ENCODE assay signal across 1 cellular context in the genomic region with DNA sequence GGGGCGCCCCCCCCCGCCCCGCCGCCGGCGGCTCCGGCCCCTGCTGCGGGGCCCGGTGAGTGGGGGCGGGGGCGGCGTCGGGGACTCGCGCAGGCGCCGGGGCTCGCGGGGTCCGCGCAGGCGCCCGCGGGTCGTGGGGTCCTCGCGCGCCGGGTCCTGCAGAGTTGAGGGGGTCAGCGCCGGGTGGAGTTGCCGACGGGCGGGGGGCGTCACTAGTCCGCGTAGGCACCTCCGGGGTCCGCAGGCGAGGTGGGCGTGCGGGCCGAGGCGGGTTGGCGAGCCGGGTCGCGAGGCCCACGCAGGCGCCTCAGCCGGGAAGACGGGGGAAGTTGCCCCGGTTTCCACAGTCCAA.
TF ChIP-seq lines count a peak whose summit lies in the region.

No MANE protein-coding gene starts in this region.

TF ChIP-seq in GM12878, 131 proteins besides CTCF, POLR2A, EP300 and RAD21:
- no peak for TF ChIP-seq SMC3 (IDR thresholded peaks at IDR 0.05; ENCODE audit: borderline replicate concordance, low read length)
- TF ChIP-seq, protein P1, sequence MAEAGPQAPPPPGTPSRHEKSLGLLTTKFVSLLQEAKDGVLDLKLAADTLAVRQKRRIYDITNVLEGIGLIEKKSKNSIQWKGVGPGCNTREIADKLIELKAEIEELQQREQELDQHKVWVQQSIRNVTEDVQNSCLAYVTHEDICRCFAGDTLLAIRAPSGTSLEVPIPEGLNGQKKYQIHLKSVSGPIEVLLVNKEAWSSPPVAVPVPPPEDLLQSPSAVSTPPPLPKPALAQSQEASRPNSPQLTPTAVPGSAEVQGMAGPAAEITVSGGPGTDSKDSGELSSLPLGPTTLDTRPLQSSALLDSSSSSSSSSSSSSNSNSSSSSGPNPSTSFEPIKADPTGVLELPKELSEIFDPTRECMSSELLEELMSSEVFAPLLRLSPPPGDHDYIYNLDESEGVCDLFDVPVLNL (IDR thresholded peaks at IDR 0.05; ENCODE audit: low read depth, low read length): no peak
- TF ChIP-seq, protein P2, sequence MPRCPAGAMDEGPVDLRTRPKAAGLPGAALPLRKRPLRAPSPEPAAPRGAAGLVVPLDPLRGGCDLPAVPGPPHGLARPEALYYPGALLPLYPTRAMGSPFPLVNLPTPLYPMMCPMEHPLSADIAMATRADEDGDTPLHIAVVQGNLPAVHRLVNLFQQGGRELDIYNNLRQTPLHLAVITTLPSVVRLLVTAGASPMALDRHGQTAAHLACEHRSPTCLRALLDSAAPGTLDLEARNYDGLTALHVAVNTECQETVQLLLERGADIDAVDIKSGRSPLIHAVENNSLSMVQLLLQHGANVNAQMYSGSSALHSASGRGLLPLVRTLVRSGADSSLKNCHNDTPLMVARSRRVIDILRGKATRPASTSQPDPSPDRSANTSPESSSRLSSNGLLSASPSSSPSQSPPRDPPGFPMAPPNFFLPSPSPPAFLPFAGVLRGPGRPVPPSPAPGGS (IDR thresholded peaks at IDR 0.05; ENCODE audit: borderline replicate concordance, insufficient read depth, low read depth, low read length, poor library complexity, severe bottlenecking): no peak
- TF ChIP-seq BHLHE40 (IDR thresholded peaks at IDR 0.05; ENCODE audit: borderline replicate concordance in 1 of 2, low read depth in 2 of 2, low read length in 1 of 2): no peak
- peak; percentile 85 for TF ChIP-seq BACH1 (IDR thresholded peaks at IDR 0.05; ENCODE audit: borderline replicate concordance)
- no peak for TF ChIP-seq NFYA (IDR thresholded peaks at IDR 0.05; ENCODE audit: borderline replicate concordance, low read depth, low read length)
- no peak for TF ChIP-seq NFXL1 (IDR thresholded peaks at IDR 0.05; ENCODE audit: borderline replicate concordance)
- no peak for TF ChIP-seq ZNF24 (IDR thresholded peaks at IDR 0.05)
- 0 out of 3 replicates have a peak, but pooled peaks of 1 of the 2 experiments have one; percentile 32 for TF ChIP-seq EGR1 (IDR thresholded peaks at IDR 0.05; ENCODE audit: borderline replicate concordance in 1 of 2, low read depth in 2 of 2, low read length in 2 of 2)
- TF ChIP-seq KAT2A (conservative IDR thresholded peaks at IDR 0.05; ENCODE audit: control insufficient read depth, low read depth, low read length): no peak
- TF ChIP-seq WRNIP1 (IDR thresholded peaks at IDR 0.05; ENCODE audit: borderline replicate concordance, low read depth, low read length): no peak
- no peak for TF ChIP-seq BMI1 (IDR thresholded peaks at IDR 0.05; ENCODE audit: borderline replicate concordance)
- peak; percentile 39; the same call in 1 of the 2 replicates for TF ChIP-seq NRF1 (conservative IDR thresholded peaks at IDR 0.05; ENCODE audit: low read depth, low read length)
- no peak for TF ChIP-seq FOXK2 (IDR thresholded peaks at IDR 0.05)
- no peak for TF ChIP-seq PML (IDR thresholded peaks at IDR 0.05; ENCODE audit: low read length)
- no peak for TF ChIP-seq STAT1 (conservative IDR thresholded peaks at IDR 0.05)
- TF ChIP-seq CBX5 (IDR thresholded peaks at IDR 0.05; ENCODE audit: low read depth): no peak
- TF ChIP-seq, protein P3, sequence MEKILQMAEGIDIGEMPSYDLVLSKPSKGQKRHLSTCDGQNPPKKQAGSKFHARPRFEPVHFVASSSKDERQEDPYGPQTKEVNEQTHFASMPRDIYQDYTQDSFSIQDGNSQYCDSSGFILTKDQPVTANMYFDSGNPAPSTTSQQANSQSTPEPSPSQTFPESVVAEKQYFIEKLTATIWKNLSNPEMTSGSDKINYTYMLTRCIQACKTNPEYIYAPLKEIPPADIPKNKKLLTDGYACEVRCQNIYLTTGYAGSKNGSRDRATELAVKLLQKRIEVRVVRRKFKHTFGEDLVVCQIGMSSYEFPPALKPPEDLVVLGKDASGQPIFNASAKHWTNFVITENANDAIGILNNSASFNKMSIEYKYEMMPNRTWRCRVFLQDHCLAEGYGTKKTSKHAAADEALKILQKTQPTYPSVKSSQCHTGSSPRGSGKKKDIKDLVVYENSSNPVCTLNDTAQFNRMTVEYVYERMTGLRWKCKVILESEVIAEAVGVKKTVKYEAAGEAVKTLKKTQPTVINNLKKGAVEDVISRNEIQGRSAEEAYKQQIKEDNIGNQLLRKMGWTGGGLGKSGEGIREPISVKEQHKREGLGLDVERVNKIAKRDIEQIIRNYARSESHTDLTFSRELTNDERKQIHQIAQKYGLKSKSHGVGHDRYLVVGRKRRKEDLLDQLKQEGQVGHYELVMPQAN (conservative IDR thresholded peaks at IDR 0.05): no peak
- TF ChIP-seq, protein P4, sequence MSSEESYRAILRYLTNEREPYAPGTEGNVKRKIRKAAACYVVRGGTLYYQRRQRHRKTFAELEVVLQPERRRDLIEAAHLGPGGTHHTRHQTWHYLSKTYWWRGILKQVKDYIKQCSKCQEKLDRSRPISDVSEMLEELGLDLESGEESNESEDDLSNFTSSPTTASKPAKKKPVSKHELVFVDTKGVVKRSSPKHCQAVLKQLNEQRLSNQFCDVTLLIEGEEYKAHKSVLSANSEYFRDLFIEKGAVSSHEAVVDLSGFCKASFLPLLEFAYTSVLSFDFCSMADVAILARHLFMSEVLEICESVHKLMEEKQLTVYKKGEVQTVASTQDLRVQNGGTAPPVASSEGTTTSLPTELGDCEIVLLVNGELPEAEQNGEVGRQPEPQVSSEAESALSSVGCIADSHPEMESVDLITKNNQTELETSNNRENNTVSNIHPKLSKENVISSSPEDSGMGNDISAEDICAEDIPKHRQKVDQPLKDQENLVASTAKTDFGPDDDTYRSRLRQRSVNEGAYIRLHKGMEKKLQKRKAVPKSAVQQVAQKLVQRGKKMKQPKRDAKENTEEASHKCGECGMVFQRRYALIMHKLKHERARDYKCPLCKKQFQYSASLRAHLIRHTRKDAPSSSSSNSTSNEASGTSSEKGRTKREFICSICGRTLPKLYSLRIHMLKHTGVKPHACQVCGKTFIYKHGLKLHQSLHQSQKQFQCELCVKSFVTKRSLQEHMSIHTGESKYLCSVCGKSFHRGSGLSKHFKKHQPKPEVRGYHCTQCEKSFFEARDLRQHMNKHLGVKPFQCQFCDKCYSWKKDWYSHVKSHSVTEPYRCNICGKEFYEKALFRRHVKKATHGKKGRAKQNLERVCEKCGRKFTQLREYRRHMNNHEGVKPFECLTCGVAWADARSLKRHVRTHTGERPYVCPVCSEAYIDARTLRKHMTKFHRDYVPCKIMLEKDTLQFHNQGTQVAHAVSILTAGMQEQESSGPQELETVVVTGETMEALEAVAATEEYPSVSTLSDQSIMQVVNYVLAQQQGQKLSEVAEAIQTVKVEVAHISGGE (CRISPR knock-in tag; IDR thresholded peaks at IDR 0.05): no peak
- no peak for TF ChIP-seq MYB (IDR thresholded peaks at IDR 0.05; ENCODE audit: borderline replicate concordance, low read depth, low read length)
- TF ChIP-seq, protein P5, sequence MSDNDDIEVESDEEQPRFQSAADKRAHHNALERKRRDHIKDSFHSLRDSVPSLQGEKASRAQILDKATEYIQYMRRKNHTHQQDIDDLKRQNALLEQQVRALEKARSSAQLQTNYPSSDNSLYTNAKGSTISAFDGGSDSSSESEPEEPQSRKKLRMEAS (IDR thresholded peaks at IDR 0.05; ENCODE audit: low read depth, low read length): peak; percentile 29; the same call in 1 of the 2 replicates
- peak; percentile 26; the same call in 1 of the 2 replicates for TF ChIP-seq SMARCA5 (IDR thresholded peaks at IDR 0.05)
- TF ChIP-seq STAT3 (IDR thresholded peaks at IDR 0.05; ENCODE audit: low read depth, low read length): no peak
- TF ChIP-seq NR2C1 (IDR thresholded peaks at IDR 0.05): 0 out of 2 replicates have a peak, but pooled peaks have one; percentile 9
- TF ChIP-seq, protein P6, sequence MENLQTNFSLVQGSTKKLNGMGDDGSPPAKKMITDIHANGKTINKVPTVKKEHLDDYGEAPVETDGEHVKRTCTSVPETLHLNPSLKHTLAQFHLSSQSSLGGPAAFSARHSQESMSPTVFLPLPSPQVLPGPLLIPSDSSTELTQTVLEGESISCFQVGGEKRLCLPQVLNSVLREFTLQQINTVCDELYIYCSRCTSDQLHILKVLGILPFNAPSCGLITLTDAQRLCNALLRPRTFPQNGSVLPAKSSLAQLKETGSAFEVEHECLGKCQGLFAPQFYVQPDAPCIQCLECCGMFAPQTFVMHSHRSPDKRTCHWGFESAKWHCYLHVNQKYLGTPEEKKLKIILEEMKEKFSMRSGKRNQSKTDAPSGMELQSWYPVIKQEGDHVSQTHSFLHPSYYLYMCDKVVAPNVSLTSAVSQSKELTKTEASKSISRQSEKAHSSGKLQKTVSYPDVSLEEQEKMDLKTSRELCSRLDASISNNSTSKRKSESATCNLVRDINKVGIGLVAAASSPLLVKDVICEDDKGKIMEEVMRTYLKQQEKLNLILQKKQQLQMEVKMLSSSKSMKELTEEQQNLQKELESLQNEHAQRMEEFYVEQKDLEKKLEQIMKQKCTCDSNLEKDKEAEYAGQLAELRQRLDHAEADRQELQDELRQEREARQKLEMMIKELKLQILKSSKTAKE (IDR thresholded peaks at IDR 0.05; ENCODE audit: low read depth, poor library complexity, severe bottlenecking): no peak
- no peak for TF ChIP-seq SREBF1 (IDR thresholded peaks at IDR 0.05; ENCODE audit: low read length)
- TF ChIP-seq, protein P7, sequence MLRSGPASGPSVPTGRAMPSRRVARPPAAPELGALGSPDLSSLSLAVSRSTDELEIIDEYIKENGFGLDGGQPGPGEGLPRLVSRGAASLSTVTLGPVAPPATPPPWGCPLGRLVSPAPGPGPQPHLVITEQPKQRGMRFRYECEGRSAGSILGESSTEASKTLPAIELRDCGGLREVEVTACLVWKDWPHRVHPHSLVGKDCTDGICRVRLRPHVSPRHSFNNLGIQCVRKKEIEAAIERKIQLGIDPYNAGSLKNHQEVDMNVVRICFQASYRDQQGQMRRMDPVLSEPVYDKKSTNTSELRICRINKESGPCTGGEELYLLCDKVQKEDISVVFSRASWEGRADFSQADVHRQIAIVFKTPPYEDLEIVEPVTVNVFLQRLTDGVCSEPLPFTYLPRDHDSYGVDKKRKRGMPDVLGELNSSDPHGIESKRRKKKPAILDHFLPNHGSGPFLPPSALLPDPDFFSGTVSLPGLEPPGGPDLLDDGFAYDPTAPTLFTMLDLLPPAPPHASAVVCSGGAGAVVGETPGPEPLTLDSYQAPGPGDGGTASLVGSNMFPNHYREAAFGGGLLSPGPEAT (IDR thresholded peaks at IDR 0.05; ENCODE audit: low read depth): no peak
- peak; percentile 76 for TF ChIP-seq LARP7 (IDR thresholded peaks at IDR 0.05)
- TF ChIP-seq TARDBP (IDR thresholded peaks at IDR 0.05; ENCODE audit: borderline replicate concordance): no peak
- TF ChIP-seq PAX5 (IDR thresholded peaks at IDR 0.05; ENCODE audit: borderline replicate concordance, low read depth, low read length): no peak
- TF ChIP-seq, protein P8, sequence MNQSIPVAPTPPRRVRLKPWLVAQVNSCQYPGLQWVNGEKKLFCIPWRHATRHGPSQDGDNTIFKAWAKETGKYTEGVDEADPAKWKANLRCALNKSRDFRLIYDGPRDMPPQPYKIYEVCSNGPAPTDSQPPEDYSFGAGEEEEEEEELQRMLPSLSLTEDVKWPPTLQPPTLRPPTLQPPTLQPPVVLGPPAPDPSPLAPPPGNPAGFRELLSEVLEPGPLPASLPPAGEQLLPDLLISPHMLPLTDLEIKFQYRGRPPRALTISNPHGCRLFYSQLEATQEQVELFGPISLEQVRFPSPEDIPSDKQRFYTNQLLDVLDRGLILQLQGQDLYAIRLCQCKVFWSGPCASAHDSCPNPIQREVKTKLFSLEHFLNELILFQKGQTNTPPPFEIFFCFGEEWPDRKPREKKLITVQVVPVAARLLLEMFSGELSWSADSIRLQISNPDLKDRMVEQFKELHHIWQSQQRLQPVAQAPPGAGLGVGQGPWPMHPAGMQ (IDR thresholded peaks at IDR 0.05; ENCODE audit: borderline replicate concordance): no peak
- no peak for TF ChIP-seq GABPA (IDR thresholded peaks at IDR 0.05; ENCODE audit: low read depth)
- TF ChIP-seq, protein P9, sequence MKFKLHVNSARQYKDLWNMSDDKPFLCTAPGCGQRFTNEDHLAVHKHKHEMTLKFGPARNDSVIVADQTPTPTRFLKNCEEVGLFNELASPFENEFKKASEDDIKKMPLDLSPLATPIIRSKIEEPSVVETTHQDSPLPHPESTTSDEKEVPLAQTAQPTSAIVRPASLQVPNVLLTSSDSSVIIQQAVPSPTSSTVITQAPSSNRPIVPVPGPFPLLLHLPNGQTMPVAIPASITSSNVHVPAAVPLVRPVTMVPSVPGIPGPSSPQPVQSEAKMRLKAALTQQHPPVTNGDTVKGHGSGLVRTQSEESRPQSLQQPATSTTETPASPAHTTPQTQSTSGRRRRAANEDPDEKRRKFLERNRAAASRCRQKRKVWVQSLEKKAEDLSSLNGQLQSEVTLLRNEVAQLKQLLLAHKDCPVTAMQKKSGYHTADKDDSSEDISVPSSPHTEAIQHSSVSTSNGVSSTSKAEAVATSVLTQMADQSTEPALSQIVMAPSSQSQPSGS (IDR thresholded peaks at IDR 0.05; ENCODE audit: low read length): no peak
- peak; percentile 46; the same call in 1 of the 2 replicates for TF ChIP-seq NR2F1 (conservative IDR thresholded peaks at IDR 0.05)
- TF ChIP-seq CHD4 (IDR thresholded peaks at IDR 0.05): no peak
- TF ChIP-seq HDAC2 (IDR thresholded peaks at IDR 0.05): no peak
- no peak for TF ChIP-seq FOS (IDR thresholded peaks at IDR 0.05; ENCODE audit: borderline replicate concordance, extremely low read depth, insufficient read length)
